ENCODE assay signal across 10 cellular contexts in the genomic region with DNA sequence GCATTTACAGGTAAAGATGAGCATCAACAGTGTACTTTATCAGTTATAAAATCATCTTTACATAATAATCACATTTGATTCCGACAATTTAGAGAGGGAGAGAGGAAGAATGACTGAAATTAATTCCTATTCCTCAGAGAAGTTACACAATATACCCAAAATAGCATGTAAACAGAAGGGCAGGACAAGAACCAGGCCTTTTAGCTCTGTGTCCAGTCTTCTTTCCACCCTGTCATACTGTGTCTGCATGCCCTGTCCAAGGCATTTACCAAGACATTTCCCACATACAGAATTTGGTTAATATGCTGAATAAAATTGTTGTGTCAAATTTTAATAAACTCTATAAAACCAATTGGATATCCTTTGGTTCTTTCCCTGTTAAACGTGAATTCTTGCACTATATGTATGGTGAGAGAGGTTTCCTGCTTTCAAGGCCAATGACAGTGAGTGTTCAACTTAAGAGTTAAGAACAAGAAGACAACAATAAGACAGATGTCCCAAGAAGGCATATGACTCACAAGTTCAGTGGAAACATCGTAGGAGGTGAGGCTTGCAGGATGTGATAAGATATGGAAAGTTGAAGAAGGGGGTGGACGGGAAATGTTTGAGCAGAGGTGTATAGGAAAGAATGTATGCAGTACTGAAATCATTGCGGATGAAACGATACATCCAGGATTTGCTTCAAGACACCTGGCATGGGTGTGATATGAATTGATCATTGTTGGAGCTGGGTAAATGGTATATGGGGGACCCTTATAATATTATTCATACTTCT. TPM values are rescaled to one million over a fixed set of nuclear protein-coding genes. Genes with fewer than 3 reads are reported as not detected.
DNase-seq lines count a peak whose midpoint lies in the region; ATAC-seq lines count a peak whose summit lies in the region.
"Had no signal": no experiment of that assay in that cellular context is flagged by ENCODE, and none has a peak within 500 bp of the region (broad histone marks: within the 10 kb centered on the region; RNA-seq: fewer than 3 reads in every experiment).

No MANE protein-coding gene starts in this region.

- CTCF ChIA-PET in activated CD8-positive, alpha-beta memory T cell treated with anti-CD3 and anti-CD28 coated beads, Interleukin-2, amount 10 ng/mL, durations not matched to agents 7 days and 5 days (lab: Charles Lee), result interaction anchor here (1.3 kb wide), 1 partner anchor 36 kb away, joined by 3 read pairs; no protein-coding TSS in a partner anchor

- H3K36me3 Mint-ChIP-seq in activated CD8-positive, alpha-beta memory T cell treated with anti-CD3 and anti-CD28 coated beads, Interleukin-2, amount 10 ng/mL, durations not matched to agents 7 days and 5 days, result peaks cover 28% of the 10 kb centered on the region
- peaks cover 2 to 20% of the 10 kb centered on the region in 2 donors for H3K36me3 Mint-ChIP-seq in stimulated activated naive B cell treated with anti-CD40 and anti-IgM and Interleukin-4, amounts not matched to agents 10 μg/mL and 1 μg/mL and 100 μg/mL, for 72 hours
- H3K36me3 Mint-ChIP-seq: mesothelial cell of epicardium had no signal

- no peaks in the 10 kb centered on the region for H3K9me3 Mint-ChIP-seq in activated CD8-positive, alpha-beta memory T cell treated with anti-CD3 and anti-CD28 coated beads, Interleukin-2, amount 10 ng/mL, durations not matched to agents 7 days and 5 days (ENCODE audit: low read depth)
- no peaks in the 10 kb centered on the region for H3K9me3 Mint-ChIP-seq in stimulated activated naive B cell treated with anti-CD40 and anti-IgM and Interleukin-4, amounts not matched to agents 10 μg/mL and 1 μg/mL and 100 μg/mL, for 72 hours
- H3K9me3 Mint-ChIP-seq: mesothelial cell of epicardium had no signal

- ATAC-seq in activated CD8-positive, alpha-beta memory T cell treated with anti-CD3 and anti-CD28 coated beads, Interleukin-2, amount 10 ng/mL, durations not matched to agents 7 days and 5 days, result peak; percentile 80
- ATAC-seq in left ventricle myocardium superior, result peak; percentile 67
- ATAC-seq in stimulated activated naive B cell treated with anti-CD40 and anti-IgM and Interleukin-4, amounts not matched to agents 10 μg/mL and 1 μg/mL and 100 μg/mL, for 72 hours (replicated peaks), result peak; percentile 87 to 88
- no peak for ATAC-seq in GM18868 (IDR thresholded peaks at IDR 0.05; ENCODE audit: unreplicated experiment)

- no peak overlapping the region for H3K4me3 Mint-ChIP-seq in activated CD8-positive, alpha-beta memory T cell treated with anti-CD3 and anti-CD28 coated beads, Interleukin-2, amount 10 ng/mL, durations not matched to agents 7 days and 5 days
- no peak overlapping the region for H3K4me3 Mint-ChIP-seq in stimulated activated naive B cell treated with anti-CD40 and anti-IgM and Interleukin-4, amounts not matched to agents 10 μg/mL and 1 μg/mL and 100 μg/mL, for 72 hours
- H3K4me3 Mint-ChIP-seq: mesothelial cell of epicardium had no signal

- H3K27ac Mint-ChIP-seq in activated CD8-positive, alpha-beta memory T cell treated with anti-CD3 and anti-CD28 coated beads, Interleukin-2, amount 10 ng/mL, durations not matched to agents 7 days and 5 days, result peak overlapping the region; percentile 61
- H3K27ac Mint-ChIP-seq in stimulated activated naive B cell treated with anti-CD40 and anti-IgM and Interleukin-4, amounts not matched to agents 10 μg/mL and 1 μg/mL and 100 μg/mL, for 72 hours, result peak overlapping the region; percentile 4
- H3K27ac Mint-ChIP-seq: mesothelial cell of epicardium had no signal

- peak; percentile 47 for DNase-seq in activated CD8-positive, alpha-beta memory T cell treated with anti-CD3 and anti-CD28 coated beads, Interleukin-2, amount 10 ng/mL, durations not matched to agents 7 days and 5 days
- no peak for DNase-seq in activated CD8-positive, alpha-beta memory T cell treated with anti-CD3 and anti-CD28 coated beads, Interleukin-2, amount 50 U/mL, for 48 hours
- DNase-seq in activated T-cell treated with anti-CD3 and anti-CD28 coated beads for 4 hours, result peak; percentile 57
- no peak for DNase-seq in left ventricle myocardium superior
- peak; percentile 13 for DNase-seq in stimulated activated naive B cell treated with anti-CD40 and anti-IgM and Interleukin-4, amounts not matched to agents 10 μg/mL and 1 μg/mL and 100 μg/mL, for 72 hours
- no peak for DNase-seq in HK-2 (ENCODE audit: unreplicated experiment)
- no peak for DNase-seq in NCI-H2227 treated with DMSO at 0.1 percent for 48 hours (lab: John Stamatoyannopoulos, UW)
- DNase-seq: NCI-H1436 had no signal

- intact Hi-C loops in left ventricle myocardium superior (cut with micrococcal nuclease), result no loop called here

- no peaks in the 10 kb centered on the region for H3K27me3 Mint-ChIP-seq in activated CD8-positive, alpha-beta memory T cell treated with anti-CD3 and anti-CD28 coated beads, Interleukin-2, amount 10 ng/mL, durations not matched to agents 7 days and 5 days
- no peaks in the 10 kb centered on the region for H3K27me3 Mint-ChIP-seq in stimulated activated naive B cell treated with anti-CD40 and anti-IgM and Interleukin-4, amounts not matched to agents 10 μg/mL and 1 μg/mL and 100 μg/mL, for 72 hours

- peaks cover 49% of the 10 kb centered on the region for H3K4me1 Mint-ChIP-seq in activated CD8-positive, alpha-beta memory T cell treated with anti-CD3 and anti-CD28 coated beads, Interleukin-2, amount 10 ng/mL, durations not matched to agents 7 days and 5 days
- peaks cover 25 to 50% of the 10 kb centered on the region in 2 donors for H3K4me1 Mint-ChIP-seq in stimulated activated naive B cell treated with anti-CD40 and anti-IgM and Interleukin-4, amounts not matched to agents 10 μg/mL and 1 μg/mL and 100 μg/mL, for 72 hours

RNA-seq across cellular contexts. Expression of gene LRRC8B, which starts 20.8 kb away (rescaled TPM):
- total RNA-seq in activated CD8-positive, alpha-beta memory T cell treated with anti-CD3 and anti-CD28 coated beads, Interleukin-2, amount 10 ng/mL, durations not matched to agents 7 days and 5 days, result 10 to 100 TPM; 15.7 to 16.5 TPM
- 2.5 TPM for total RNA-seq in left ventricle myocardium superior

Comparison
In these comparisons a context has a peak if more than half of its experiments do, and no peak if none do; other contexts are left out.
1. DNase-seq: peak in activated CD8-positive, alpha-beta memory T cell treated with anti-CD3 and anti-CD28 coated beads, Interleukin-2, amount 10 ng/mL, durations not matched to agents 7 days and 5 days (single experiment), activated T-cell treated with anti-CD3 and anti-CD28 coated beads for 4 hours (single experiment) and stimulated activated naive B cell treated with anti-CD40 and anti-IgM and Interleukin-4, amounts not matched to agents 10 μg/mL and 1 μg/mL and 100 μg/mL, for 72 hours (single experiment); none in activated CD8-positive, alpha-beta memory T cell treated with anti-CD3 and anti-CD28 coated beads, Interleukin-2, amount 50 U/mL, for 48 hours (single experiment), left ventricle myocardium superior (single experiment), HK-2 (single experiment) and NCI-H2227 treated with DMSO at 0.1 percent for 48 hours (single experiment).